ENCODE assay signal across 8 cellular contexts in the genomic region with DNA sequence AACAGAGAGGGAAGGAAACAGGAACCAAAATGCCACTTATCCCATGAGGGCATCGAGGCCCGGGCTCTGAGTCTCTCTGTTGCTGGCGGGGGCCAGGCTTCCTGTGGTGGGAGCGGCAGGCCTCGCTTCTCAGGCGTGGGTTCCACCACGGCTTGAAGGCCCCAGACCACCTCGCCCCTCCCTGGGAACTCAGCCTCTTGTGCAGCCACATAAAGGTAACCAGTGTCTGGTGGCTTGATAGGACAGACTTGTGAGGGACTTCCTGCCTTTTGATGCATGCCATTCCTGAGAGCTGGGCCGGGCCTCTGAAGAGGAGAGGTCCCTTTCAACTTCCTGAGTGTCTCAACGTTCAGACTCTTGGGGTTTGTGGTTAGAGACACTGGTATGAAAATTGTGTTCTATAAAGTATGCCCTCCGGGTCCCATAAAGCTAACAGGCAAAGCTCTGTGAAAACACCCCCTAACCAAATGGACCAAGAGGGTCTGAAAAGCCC. TPM values are rescaled to one million over a fixed set of nuclear protein-coding genes. Genes with fewer than 3 reads are reported as not detected.
DNase-seq lines count a peak whose midpoint lies in the region; ATAC-seq, FAIRE-seq and TF ChIP-seq lines count a peak whose summit lies in the region.
"Not testable (repeated sequence)": the region's sequence is repeated elsewhere in the genome, so short reads cannot be mapped to it uniquely, and the experiment has no call there.

No MANE protein-coding gene starts in this region.

- peaks cover 30% of the 10 kb centered on the region for H3K4me1 ChIP-seq in CD8-positive, alpha-beta memory T cell (ENCODE audit: insufficient read depth, low read length)
- H3K4me1 ChIP-seq in small intestine (ENCODE audit: control insufficient read depth in 2 of 2, insufficient read depth in 1 of 2, low read depth in 1 of 2, low read length in 1 of 2): not testable (repeated sequence)

- peak overlapping the region; percentile 50 for H3K4me3 ChIP-seq in CD8-positive, alpha-beta memory T cell (ENCODE audit: low read length)
- not testable (repeated sequence) for H3K4me3 ChIP-seq in coronary artery; small intestine (ENCODE audit: low read depth in 1 of 2, low read length in 2 of 2)

- not testable (repeated sequence) for H3K27me3 Mint-ChIP-seq in CD8-positive, alpha-beta memory T cell; IgD-negative memory B cell; T-cell

- not testable (repeated sequence) for H3K27me3 ChIP-seq in CD8-positive, alpha-beta memory T cell (ENCODE audit: insufficient read depth, low read length, poor library complexity, severe bottlenecking); small intestine (ENCODE audit: control insufficient read depth in 2 of 2, insufficient read depth in 2 of 2, low read length in 2 of 2)

- H3K4me3 Mint-ChIP-seq in CD8-positive, alpha-beta memory T cell: peak overlapping the region; percentile 26 to 91 (median 81)
- H3K4me3 Mint-ChIP-seq in IgD-negative memory B cell: peak overlapping the region; percentile 25 to 93 (median 72)
- peak overlapping the region; percentile 70 to 85 (median 72) for H3K4me3 Mint-ChIP-seq in T-cell

- H3K4me1 Mint-ChIP-seq in CD8-positive, alpha-beta memory T cell: peaks cover 37 to 54% (median 50%) of the 10 kb centered on the region in 3 donors
- H3K4me1 Mint-ChIP-seq in IgD-negative memory B cell (peaks cover 28 to 31% (median 30%) of the 10 kb centered on the region in 3 donors), T-cell (peaks cover 46 to 53% (median 48%) of the 10 kb centered on the region in 3 donors)

- FAIRE-seq in small intestine (lab: Jason Lieb, UNC): not testable (repeated sequence)

- ATAC-seq in GM19324 (IDR thresholded peaks at IDR 0.05; ENCODE audit: low FRiP score, unreplicated experiment) (peak; percentile 48), HG02678 (IDR thresholded peaks at IDR 0.05; ENCODE audit: unreplicated experiment) (peak; percentile 65), T-cell (replicated peaks in 1 of 4) (peak; percentile 75 to 92 (median 87))

- CTCF ChIA-PET in CD8-positive, alpha-beta memory T cell (lab: Charles Lee): interaction anchor here (1.1 kb wide), 1 partner anchor 113 kb away, joined by 3 read pairs; no protein-coding TSS in a partner anchor
- CTCF ChIA-PET in T-cell (lab: Charles Lee): interaction anchor here in 1 of 2 donors (0.6 kb wide), 1 partner anchor 27 kb away, joined by 3 read pairs; no protein-coding TSS in a partner anchor

- H3K9me3 ChIP-seq in CD8-positive, alpha-beta memory T cell (ENCODE audit: low read length); small intestine (ENCODE audit: control insufficient read depth, low read depth): not testable (repeated sequence)

- DNase-seq in CD8-positive, alpha-beta memory T cell: peak in 3 of 5 donors; percentile 55 to 63 (median 58)
- DNase-seq in T-cell (peak in 19 of 34 experiments; percentile 14 to 66 (median 32)), coronary artery (ENCODE audit: low spot score) (peak; percentile 47), small intestine (peak; percentile 11)
- DNase-seq in activated T-cell treated with anti-CD3 and anti-CD28 coated beads, Interleukin-2, amount 50 U/mL, for 1 hour: peak; percentile 64

- not testable (repeated sequence) for H3K36me3 ChIP-seq in CD8-positive, alpha-beta memory T cell (ENCODE audit: insufficient read depth, low read length); small intestine (ENCODE audit: control insufficient read depth in 2 of 2, insufficient read depth in 2 of 2, low read length in 2 of 2)

- POLR2A ChIA-PET in CD8-positive, alpha-beta memory T cell (lab: Charles Lee): interaction anchor here (1.2 to 1.4 kb wide), 2 partner anchors 13 to 67 kb away, joined by 3 read pairs; no protein-coding TSS in a partner anchor
- POLR2A ChIA-PET in T-cell (lab: Charles Lee): interaction anchor here in 1 of 2 donors (0.6 kb wide), 1 partner anchor 22 kb away, joined by 4 read pairs; no protein-coding TSS in a partner anchor

- 65 to 83% (median 66%) methylated on average over 10 of the region's 11 CpGs for WGBS in small intestine, 3 donors

- not testable (repeated sequence) for H3K27ac ChIP-seq in CD8-positive, alpha-beta memory T cell (ENCODE audit: low read depth, low read length); coronary artery
- peak overlapping the region in 1 of 2 donors; percentile 37 for H3K27ac ChIP-seq in small intestine (ENCODE audit: low read depth in 1 of 2, low read length in 1 of 2)

- not testable (repeated sequence) for H3K9me3 Mint-ChIP-seq in CD8-positive, alpha-beta memory T cell; IgD-negative memory B cell; T-cell

- not testable (repeated sequence) for H3K36me3 Mint-ChIP-seq in CD8-positive, alpha-beta memory T cell; IgD-negative memory B cell; T-cell

- peak overlapping the region; percentile 65 to 97 (median 88) for H3K27ac Mint-ChIP-seq in CD8-positive, alpha-beta memory T cell
- peak overlapping the region; percentile 12 to 98 (median 94) for H3K27ac Mint-ChIP-seq in IgD-negative memory B cell
- H3K27ac Mint-ChIP-seq in T-cell: peak overlapping the region; percentile 88 to 89

- TF ChIP-seq CTCF in coronary artery (IDR thresholded peaks at IDR 0.05): not testable (repeated sequence)

RNA-seq across cellular contexts. Expression of a gene that starts 51.6 kb away (rescaled TPM):
- 100 to 1,000 TPM; 213 to 223 TPM for total RNA-seq in CD8-positive, alpha-beta memory T cell
- polyA plus RNA-seq in CD8-positive, alpha-beta memory T cell: 24.3 TPM
- polyA plus RNA-seq in IgD-negative memory B cell (32.3 TPM), small intestine (10 to 100 TPM; 11.3 to 63.0 (median 12.1) TPM)
- total RNA-seq in T-cell: 10 to 100 TPM; 10.1 to 58.1 (median 13.9) TPM

Comparison
In these comparisons a context has a peak if more than half of its experiments do, and no peak if none do; other contexts are left out.
1. DNase-seq: peak in every context shown above with its lines; median percentile 64 in activated T-cell treated with anti-CD3 and anti-CD28 coated beads, Interleukin-2, amount 50 U/mL, for 1 hour; 58 in CD8-positive, alpha-beta memory T cell; 47 in coronary artery; 32 in T-cell; 11 in small intestine.